In the genomic region with DNA sequence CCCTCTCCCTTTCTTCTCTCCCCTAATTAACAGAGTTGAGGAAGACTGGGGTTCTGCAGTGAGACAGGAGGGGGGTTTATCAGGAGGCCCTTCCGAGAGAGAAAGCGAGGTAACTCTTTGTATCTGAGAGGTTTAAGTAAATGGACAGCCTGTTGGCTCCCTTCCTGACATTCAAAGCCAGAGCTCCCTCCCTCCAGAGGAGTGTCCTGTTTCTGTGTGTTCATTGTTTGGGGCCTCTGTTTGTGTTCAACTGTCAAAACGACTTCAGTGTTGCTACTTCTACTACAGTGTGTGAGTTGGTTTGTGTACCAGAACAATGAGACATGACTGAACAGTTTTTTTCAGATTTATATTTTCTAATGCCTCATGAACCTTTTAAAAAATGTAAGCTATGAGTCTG, we compare ENCODE assay signal across 16 cellular contexts.
DNase-seq lines count a peak whose midpoint lies in the region; ATAC-seq, FAIRE-seq and TF ChIP-seq lines count a peak whose summit lies in the region.
"Had no signal": no experiment of that assay in that cellular context is flagged by ENCODE, and none has a peak within 500 bp of the region (broad histone marks: within the 10 kb centered on the region; RNA-seq: fewer than 3 reads in every experiment).

No MANE protein-coding gene starts in this region.

- TF ChIP-seq CTCF in astrocyte (IDR thresholded peaks at IDR 0.05; ENCODE audit: insufficient read depth, low read depth, low read length) (no peak), heart right ventricle (IDR thresholded peaks at IDR 0.05) (no peak), nephron progenitor cell (IDR thresholded peaks at IDR 0.05) (no peak), foreskin fibroblast (IDR thresholded peaks at IDR 0.05; ENCODE audit: low read depth, low read length) (no peak)

- H3K4me1 Mint-ChIP-seq in astrocyte (ENCODE audit: low read depth, unreplicated experiment) (peaks cover 8% of the 10 kb centered on the region), nephron progenitor cell (peaks cover 21% of the 10 kb centered on the region)
- no peaks in the 10 kb centered on the region for H3K4me1 Mint-ChIP-seq in stimulated activated memory B cell treated with anti-CD40 and anti-IgM and Interleukin-4, amounts not matched to agents 10 μg/mL and 1 μg/mL and 100 μg/mL, for 72 hours
- H3K4me1 Mint-ChIP-seq: activated CD8-positive, alpha-beta memory T cell treated with anti-CD3 and anti-CD28 coated beads, Interleukin-2, amount 10 ng/mL, durations not matched to agents 7 days and 5 days; activated naive CD8-positive, alpha-beta T cell treated with anti-CD3 and anti-CD28 coated beads, Interleukin-2, amount 10 ng/mL, durations not matched to agents 7 days and 5 days; IgD-negative memory B cell had no signal

- WGBS in heart right ventricle, 2 donors = 10 to 11% methylated on average over 3 of the region's 3 CpGs

- H3K4me3 Mint-ChIP-seq in astrocyte (ENCODE audit: unreplicated experiment) = no peak overlapping the region
- peak overlapping the region; percentile 11 for H3K4me3 Mint-ChIP-seq in nephron progenitor cell
- H3K4me3 Mint-ChIP-seq in stimulated activated memory B cell treated with anti-CD40 and anti-IgM and Interleukin-4, amounts not matched to agents 10 μg/mL and 1 μg/mL and 100 μg/mL, for 72 hours = no peak overlapping the region
- H3K4me3 Mint-ChIP-seq: activated CD8-positive, alpha-beta memory T cell treated with anti-CD3 and anti-CD28 coated beads, Interleukin-2, amount 10 ng/mL, durations not matched to agents 7 days and 5 days; activated naive CD8-positive, alpha-beta T cell treated with anti-CD3 and anti-CD28 coated beads, Interleukin-2, amount 10 ng/mL, durations not matched to agents 7 days and 5 days; IgD-negative memory B cell had no signal

- H3K27ac ChIP-seq in astrocyte (ENCODE audit: low read depth, low read length) = no peak overlapping the region
- peak overlapping the region in 9 of 10 donors; percentile 7 to 72 (median 24) for H3K27ac ChIP-seq in heart right ventricle

- no peak overlapping the region for H3K9ac ChIP-seq in astrocyte (ENCODE audit: low read length)

- DNase-seq in EH (ENCODE audit: low read depth) (peak; percentile 30), astrocyte (ENCODE audit: low read depth) (no peak), heart right ventricle (peak in 1 of 2 donors; percentile 29), nephron progenitor cell (no peak), DMS53 (lab: John Stamatoyannopoulos, UW) (no peak), foreskin fibroblast (no peak)
- DNase-seq: activated CD8-positive, alpha-beta memory T cell treated with anti-CD3 and anti-CD28 coated beads, Interleukin-2, amount 10 ng/mL, durations not matched to agents 7 days and 5 days; activated naive CD8-positive, alpha-beta T cell treated with anti-CD3 and anti-CD28 coated beads, Interleukin-2, amount 10 ng/mL, durations not matched to agents 7 days and 5 days; NCI-H2081; stimulated activated CD4-positive, alpha-beta T cell treated with anti-CD3 and anti-CD28 coated beads, Interleukin-15, amount 100 ng/mL, for 24 hours had no signal

- H3K27ac Mint-ChIP-seq in astrocyte (ENCODE audit: unreplicated experiment) (no peak overlapping the region), nephron progenitor cell (peak overlapping the region; percentile 87)
- no peak overlapping the region for H3K27ac Mint-ChIP-seq in stimulated activated memory B cell treated with anti-CD40 and anti-IgM and Interleukin-4, amounts not matched to agents 10 μg/mL and 1 μg/mL and 100 μg/mL, for 72 hours
- H3K27ac Mint-ChIP-seq: activated CD8-positive, alpha-beta memory T cell treated with anti-CD3 and anti-CD28 coated beads, Interleukin-2, amount 10 ng/mL, durations not matched to agents 7 days and 5 days; activated naive CD8-positive, alpha-beta T cell treated with anti-CD3 and anti-CD28 coated beads, Interleukin-2, amount 10 ng/mL, durations not matched to agents 7 days and 5 days; IgD-negative memory B cell had no signal

- H4K20me1 ChIP-seq in astrocyte (ENCODE audit: insufficient read depth, low read length) = no peaks in the 10 kb centered on the region

- H3K9me3 Mint-ChIP-seq in astrocyte (ENCODE audit: unreplicated experiment) (no peaks in the 10 kb centered on the region), nephron progenitor cell (peaks cover 9% of the 10 kb centered on the region)
- H3K9me3 Mint-ChIP-seq in stimulated activated memory B cell treated with anti-CD40 and anti-IgM and Interleukin-4, amounts not matched to agents 10 μg/mL and 1 μg/mL and 100 μg/mL, for 72 hours = peaks cover 5% of the 10 kb centered on the region

- H3K27me3 Mint-ChIP-seq in astrocyte (ENCODE audit: low read depth, unreplicated experiment) (no peaks in the 10 kb centered on the region), nephron progenitor cell (ENCODE audit: low read depth, poor library complexity) (no peaks in the 10 kb centered on the region)
- no peaks in the 10 kb centered on the region for H3K27me3 Mint-ChIP-seq in stimulated activated memory B cell treated with anti-CD40 and anti-IgM and Interleukin-4, amounts not matched to agents 10 μg/mL and 1 μg/mL and 100 μg/mL, for 72 hours
- H3K27me3 Mint-ChIP-seq: activated CD8-positive, alpha-beta memory T cell treated with anti-CD3 and anti-CD28 coated beads, Interleukin-2, amount 10 ng/mL, durations not matched to agents 7 days and 5 days; activated naive CD8-positive, alpha-beta T cell treated with anti-CD3 and anti-CD28 coated beads, Interleukin-2, amount 10 ng/mL, durations not matched to agents 7 days and 5 days; IgD-negative memory B cell had no signal

- H3K4me2 ChIP-seq in astrocyte (ENCODE audit: low read length) = no peak overlapping the region

- H3K36me3 Mint-ChIP-seq in astrocyte (ENCODE audit: low read depth, unreplicated experiment) (no peaks in the 10 kb centered on the region), nephron progenitor cell (ENCODE audit: low read depth) (peaks cover 5% of the 10 kb centered on the region)
- H3K36me3 Mint-ChIP-seq in stimulated activated memory B cell treated with anti-CD40 and anti-IgM and Interleukin-4, amounts not matched to agents 10 μg/mL and 1 μg/mL and 100 μg/mL, for 72 hours = no peaks in the 10 kb centered on the region
- H3K36me3 Mint-ChIP-seq: activated CD8-positive, alpha-beta memory T cell treated with anti-CD3 and anti-CD28 coated beads, Interleukin-2, amount 10 ng/mL, durations not matched to agents 7 days and 5 days; activated naive CD8-positive, alpha-beta T cell treated with anti-CD3 and anti-CD28 coated beads, Interleukin-2, amount 10 ng/mL, durations not matched to agents 7 days and 5 days; IgD-negative memory B cell had no signal

- no peaks in the 10 kb centered on the region for H3K4me1 ChIP-seq in astrocyte (ENCODE audit: insufficient read depth, low read length)
- peaks cover 0 to 59% (median 27%) of the 10 kb centered on the region in 9 donors for H3K4me1 ChIP-seq in heart right ventricle

- peak; percentile 9 for FAIRE-seq in astrocyte (lab: Jason Lieb, UNC)
- FAIRE-seq: GM12891, H54 had no signal

- peak overlapping the region; percentile 49 for H2AFZ ChIP-seq in astrocyte (ENCODE audit: low read depth, low read length)

- H3K9me3 ChIP-seq in astrocyte (ENCODE audit: insufficient read depth, low read depth, low read length) (no peaks in the 10 kb centered on the region), heart right ventricle (no peaks in the 10 kb centered on the region)

- no peak overlapping the region for H3K4me3 ChIP-seq in astrocyte (ENCODE audit: insufficient read depth, low read depth, low read length)
- H3K4me3 ChIP-seq in heart right ventricle = no peak overlapping the region
- H3K4me3 ChIP-seq in foreskin fibroblast (ENCODE audit: low read depth in 1 of 2, low read length in 2 of 2) = no peak overlapping the region

- intact Hi-C loops in heart right ventricle (cut with DNase I) = loop anchor here in 3 of 10 donors (10.0 kb wide), 3 partner anchors 110 to 550 kb away; a partner anchor contains a TSS

- H3K36me3 ChIP-seq in astrocyte (ENCODE audit: insufficient read depth, low read length) (no peaks in the 10 kb centered on the region), heart right ventricle (no peaks in the 10 kb centered on the region)

- no peaks in the 10 kb centered on the region for H3K27me3 ChIP-seq in astrocyte (ENCODE audit: insufficient read depth, low read length)
- no peaks in the 10 kb centered on the region for H3K27me3 ChIP-seq in heart right ventricle

- H3K79me2 ChIP-seq in astrocyte (ENCODE audit: insufficient read depth, low read length) = no peaks in the 10 kb centered on the region

- ATAC-seq in heart right ventricle = peak; percentile 56 to 91 (median 85)
- ATAC-seq in GM19023 (IDR thresholded peaks at IDR 0.05; ENCODE audit: unreplicated experiment) = no peak
- no peak for ATAC-seq in stimulated activated memory B cell treated with anti-CD40 and anti-IgM and Interleukin-4, amounts not matched to agents 10 μg/mL and 1 μg/mL and 100 μg/mL, for 72 hours
- ATAC-seq: activated CD8-positive, alpha-beta memory T cell treated with anti-CD3 and anti-CD28 coated beads, Interleukin-2, amount 10 ng/mL, durations not matched to agents 7 days and 5 days; Panc1 had no signal

Comparison
In these comparisons a context has a peak if more than half of its experiments do, and no peak if none do; other contexts are left out.
1. ATAC-seq: peak in heart right ventricle (8 of 8); none in GM19023 (single experiment) and stimulated activated memory B cell treated with anti-CD40 and anti-IgM and Interleukin-4, amounts not matched to agents 10 μg/mL and 1 μg/mL and 100 μg/mL, for 72 hours (single experiment).